In the genomic region with DNA sequence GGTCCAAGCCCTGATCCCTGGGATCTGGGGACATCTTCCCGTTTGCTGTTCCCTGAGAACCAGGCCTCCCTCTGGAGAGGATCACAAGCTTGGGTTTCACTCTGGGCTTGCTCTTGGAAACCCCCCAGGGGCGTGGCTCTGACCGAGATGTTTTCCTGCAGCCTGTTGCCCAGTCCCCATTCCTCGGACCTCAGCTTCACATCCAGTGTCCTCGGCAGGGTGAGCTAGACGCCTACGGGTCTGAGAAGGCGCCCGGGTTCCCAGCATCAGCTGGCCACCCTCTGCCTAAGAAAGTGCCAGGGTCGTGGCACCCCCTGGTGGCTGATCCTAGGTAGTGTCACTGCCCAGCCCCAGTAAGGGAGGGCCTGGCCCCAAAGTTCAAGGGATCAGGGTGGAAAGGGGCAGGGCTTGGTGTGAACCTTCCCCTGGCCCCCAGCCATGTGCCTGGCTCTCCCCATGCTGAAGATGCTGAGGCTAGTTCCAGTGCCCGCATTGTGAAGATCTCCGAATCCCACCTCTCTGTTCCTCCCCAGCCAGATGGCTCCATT, we compare ENCODE assay signal across 10 cellular contexts. TPM values are rescaled to one million over a fixed set of nuclear protein-coding genes. Genes with fewer than 3 reads are reported as not detected.
"Had no signal": no experiment of that assay in that cellular context is flagged by ENCODE, and none has a peak within 500 bp of the region (broad histone marks: within the 10 kb centered on the region; RNA-seq: fewer than 3 reads in every experiment).

No MANE protein-coding gene starts in this region.

RNA-seq across cellular contexts. Expression of a gene that starts 4.0 kb away (rescaled TPM):
- total RNA-seq: astrocyte, esophagus squamous epithelium, foreskin keratinocyte, left cardiac atrium, lung microvascular endothelial cell, occipital lobe, pulmonary artery endothelial cell, sigmoid colon, thoracic aorta, urinary bladder had no signal
- polyA plus RNA-seq: foreskin keratinocyte, sigmoid colon, urinary bladder had no signal
